ENCODE assay signal across 9 cellular contexts in genomic region chr7:155533120-155533826, GRCh38. TPM values are rescaled to one million over a fixed set of nuclear protein-coding genes. Genes with fewer than 3 reads are reported as not detected.
DNase-seq lines count a peak whose midpoint lies in the region; ATAC-seq and TF ChIP-seq lines count a peak whose summit lies in the region.
"Had no signal": no experiment of that assay in that cellular context is flagged by ENCODE, and none has a peak within 500 bp of the region (broad histone marks: within the 10 kb centered on the region; RNA-seq: fewer than 3 reads in every experiment).

No MANE protein-coding gene starts in this region.

- peak overlapping the region; percentile 82 for H3K4me3 Mint-ChIP-seq in activated naive CD4-positive, alpha-beta T cell treated with anti-CD3 and anti-CD28 coated beads, Interleukin-2, amount 50 U/mL, for 24 hours
- H3K4me3 Mint-ChIP-seq in activated naive CD8-positive, alpha-beta T cell, result peak overlapping the region; percentile 80

- TF ChIP-seq CTCF in liver (IDR thresholded peaks at IDR 0.05; ENCODE audit: low read depth, low read length, missing input control), result no peak
- no peak for TF ChIP-seq CTCF in tibial nerve (IDR thresholded peaks at IDR 0.05)

- no peak overlapping the region for H3K27ac Mint-ChIP-seq in activated naive CD4-positive, alpha-beta T cell treated with anti-CD3 and anti-CD28 coated beads, Interleukin-2, amount 50 U/mL, for 24 hours
- H3K27ac Mint-ChIP-seq in activated naive CD8-positive, alpha-beta T cell, result no peak overlapping the region

- H3K27me3 ChIP-seq in liver (ENCODE audit: control insufficient read depth in 4 of 4, insufficient read depth in 4 of 4, low read length in 3 of 4), result peaks cover 0 to 21% (median 12%) of the 10 kb centered on the region in 4 donors
- H3K27me3 ChIP-seq in tibial nerve, result peaks cover 0 to 84% of the 10 kb centered on the region in 2 donors

- H3K9ac ChIP-seq in liver (ENCODE audit: low read depth in 1 of 2, low read length in 2 of 2), result no peak overlapping the region

- WGBS in liver, result 4% methylated on average over 60 of the region's 60 CpGs
- WGBS in tibial nerve, 2 donors, result 1 to 2% methylated on average over 31 to 58 of the region's 60 CpGs

- no peak for TF ChIP-seq POLR2A in tibial nerve (IDR thresholded peaks at IDR 0.05)

- H3K4me3 ChIP-seq in liver (ENCODE audit: low read depth in 1 of 3, low read length in 3 of 3), result peak overlapping the region in 2 of 3 donors; percentile 11 to 38
- peak overlapping the region in 3 of 4 donors; percentile 6 to 28 (median 15) for H3K4me3 ChIP-seq in tibial nerve
- H3K4me3 ChIP-seq: SJSA1 had no signal

- DNase-seq in activated naive CD4-positive, alpha-beta T cell (lab: John Stamatoyannopoulos, UW), result no peak
- DNase-seq in tibial nerve (ENCODE audit: low spot score in 2 of 2), result no peak
- DNase-seq in germinal center (ENCODE audit: low spot score), result no peak
- no peak for DNase-seq in hypothalamus (lab: John Stamatoyannopoulos, UW)

- H3K27ac ChIP-seq in liver (ENCODE audit: low read depth in 1 of 2, low read length in 2 of 2) (no peak overlapping the region), tibial nerve (no peak overlapping the region)
- H3K27ac ChIP-seq: SJSA1 had no signal

- H3K4me1 Mint-ChIP-seq in activated naive CD4-positive, alpha-beta T cell treated with anti-CD3 and anti-CD28 coated beads, Interleukin-2, amount 50 U/mL, for 24 hours, result peaks cover 17% of the 10 kb centered on the region
- peaks cover 17% of the 10 kb centered on the region for H3K4me1 Mint-ChIP-seq in activated naive CD8-positive, alpha-beta T cell (ENCODE audit: low read depth)

- TF ChIP-seq EP300 in tibial nerve (IDR thresholded peaks at IDR 0.05), result no peak

- no peaks in the 10 kb centered on the region for H3K9me3 Mint-ChIP-seq in activated naive CD4-positive, alpha-beta T cell treated with anti-CD3 and anti-CD28 coated beads, Interleukin-2, amount 50 U/mL, for 24 hours
- no peaks in the 10 kb centered on the region for H3K9me3 Mint-ChIP-seq in activated naive CD8-positive, alpha-beta T cell (ENCODE audit: low read depth)

- H3K9me3 ChIP-seq in liver (ENCODE audit: control insufficient read depth in 4 of 4, low read length in 3 of 4), result no peaks in the 10 kb centered on the region
- peaks cover 0 to 5% (median 0%) of the 10 kb centered on the region in 4 donors for H3K9me3 ChIP-seq in tibial nerve
- H3K9me3 ChIP-seq: SJSA1 had no signal

- H3K36me3 ChIP-seq in liver (ENCODE audit: control insufficient read depth in 4 of 4, insufficient read depth in 3 of 4, low read depth in 1 of 4, low read length in 3 of 4) (no peaks in the 10 kb centered on the region), tibial nerve (peaks cover 0 to 4% (median 0%) of the 10 kb centered on the region in 3 donors)
- H3K36me3 ChIP-seq: SJSA1 had no signal

- peaks cover 6 to 14% (median 9%) of the 10 kb centered on the region in 4 donors for H3K4me1 ChIP-seq in liver (ENCODE audit: control insufficient read depth in 4 of 4, insufficient read depth in 4 of 4, low read length in 3 of 4)
- H3K4me1 ChIP-seq in tibial nerve, result peaks cover 0 to 13% (median 9%) of the 10 kb centered on the region in 4 donors
- H3K4me1 ChIP-seq: SJSA1 had no signal

- H3K27me3 Mint-ChIP-seq in activated naive CD4-positive, alpha-beta T cell treated with anti-CD3 and anti-CD28 coated beads, Interleukin-2, amount 50 U/mL, for 24 hours, result peaks cover 58% of the 10 kb centered on the region
- peaks cover 46% of the 10 kb centered on the region for H3K27me3 Mint-ChIP-seq in activated naive CD8-positive, alpha-beta T cell

- no peak for ATAC-seq in GM19452 (IDR thresholded peaks at IDR 0.05; ENCODE audit: unreplicated experiment)

- no peaks in the 10 kb centered on the region for H3K36me3 Mint-ChIP-seq in activated naive CD4-positive, alpha-beta T cell treated with anti-CD3 and anti-CD28 coated beads, Interleukin-2, amount 50 U/mL, for 24 hours
- no peaks in the 10 kb centered on the region for H3K36me3 Mint-ChIP-seq in activated naive CD8-positive, alpha-beta T cell

- TF ChIP-seq RAD21 in liver (IDR thresholded peaks at IDR 0.05), result no peak

TF ChIP-seq in liver, 16 proteins besides CTCF, POLR2A, EP300 and RAD21:
- TF ChIP-seq RXRA (IDR thresholded peaks at IDR 0.05) (no peak), NR2F2 (IDR thresholded peaks at IDR 0.05) (no peak)

RNA-seq across cellular contexts. Expression of gene CNPY1, which starts 13.1 kb away (rescaled TPM):
- total RNA-seq in liver (not detected), tibial nerve (under 1 TPM in 1 of 4 donors, not detected in 3; 0.30 TPM)
- not detected for polyA plus RNA-seq in liver
- total RNA-seq: SJSA1 had no signal
